In the genomic region with DNA sequence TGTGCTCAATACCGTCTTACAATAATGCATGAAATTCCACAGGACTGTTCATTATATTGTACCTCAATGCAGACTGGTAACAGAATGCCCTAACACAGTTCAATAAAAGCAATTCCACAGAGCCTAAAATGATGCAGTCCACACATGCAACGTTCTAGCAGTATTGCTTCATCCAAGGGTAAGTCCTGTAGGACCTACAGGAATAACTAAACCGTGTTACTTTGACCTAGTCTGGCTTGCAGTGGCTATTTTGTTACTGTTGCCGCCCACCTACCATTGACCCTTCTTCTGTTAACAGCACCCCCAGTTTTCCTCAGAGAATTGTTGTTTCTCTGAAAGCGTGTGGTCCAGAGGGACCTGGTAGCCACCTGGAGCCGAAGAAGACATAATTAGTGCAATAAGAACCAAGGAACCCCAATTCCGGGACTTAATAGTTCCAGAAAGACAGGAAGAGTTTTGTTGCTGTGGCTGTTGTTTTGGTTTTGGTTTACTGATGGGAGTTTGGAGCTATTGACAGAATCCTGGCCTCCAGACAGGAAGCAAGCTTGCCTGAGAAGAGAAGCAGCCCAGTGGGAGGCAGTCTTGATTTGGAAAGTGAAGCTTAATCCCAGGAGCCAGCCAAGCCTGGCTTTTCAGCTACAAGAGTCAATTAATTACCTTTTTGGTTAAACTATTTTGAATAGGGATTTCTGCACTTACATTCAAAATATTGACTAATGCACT, we compare ENCODE assay signal across 17 cellular contexts.
A peak's percentile ranks its signal among the peaks of the same experiment; 100 is the strongest.
DNase-seq lines count a peak whose midpoint lies in the region; ATAC-seq, FAIRE-seq and TF ChIP-seq lines count a peak whose summit lies in the region.
"Had no signal": no experiment of that assay in that cellular context is flagged by ENCODE, and none has a peak within 500 bp of the region (broad histone marks: within the 10 kb centered on the region; RNA-seq: fewer than 3 reads in every experiment).

No MANE protein-coding gene starts in this region.

- H3K36me3 ChIP-seq in mammary epithelial cell (ENCODE audit: insufficient read depth, low read length), result no peaks in the 10 kb centered on the region
- no peaks in the 10 kb centered on the region for H3K36me3 ChIP-seq in breast epithelium
- no peaks in the 10 kb centered on the region for H3K36me3 ChIP-seq in K562 (ENCODE audit: control insufficient read depth, insufficient read depth, low read length)
- H3K36me3 ChIP-seq: lower lobe of right lung, prostate gland had no signal

- TF ChIP-seq RAD21 in K562 (CRISPR knock-in tag; conservative IDR thresholded peaks at IDR 0.05 in 1 of 2, IDR thresholded peaks at IDR 0.05 in 1 of 2), result 0 out of 4 replicates have a peak, but pooled peaks of 1 of the 2 experiments have one; percentile 8

- no peaks in the 10 kb centered on the region for H4K20me1 ChIP-seq in mammary epithelial cell (ENCODE audit: insufficient read depth, low read length)
- H4K20me1 ChIP-seq in K562 (replicated peaks; ENCODE audit: control insufficient read depth, insufficient read depth, low read length), result no peaks in the 10 kb centered on the region

- H3K4me2 ChIP-seq in mammary epithelial cell (ENCODE audit: insufficient read depth, low read depth, low read length) (peak overlapping the region; percentile 6), K562 (ENCODE audit: insufficient read depth, low read length) (no peak overlapping the region)

- DNase-seq in mammary epithelial cell, result no peak
- no peak for DNase-seq in breast epithelium (ENCODE audit: low spot score in 2 of 2)
- no peak for DNase-seq in K562 (ENCODE audit: extremely low read depth in 1 of 4, low spot score in 3 of 4)
- peak; percentile 38 for DNase-seq in iPS-NIHi7 (ENCODE audit: extremely low spot score)
- no peak for DNase-seq in GM10248 (ENCODE audit: extremely low spot score)
- DNase-seq in activated CD8-positive, alpha-beta memory T cell treated with anti-CD3 and anti-CD28 coated beads for 24 hours, result no peak
- DNase-seq in kidney glomerular epithelial cell (lab: John Stamatoyannopoulos, UW), result no peak
- DNase-seq in RPMI8226, result no peak
- DNase-seq: activated CD8-positive, alpha-beta T cell treated with anti-CD3 and anti-CD28 coated beads, Interleukin-2, amount 10 ng/mL, durations not matched to agents 7 days and 5 days; activated naive CD4-positive, alpha-beta T cell treated with Interleukin-2 at 50 U/mL for 16 hours; DMS79; lower lobe of right lung; NCI-H510A treated with DMSO at 0.1 percent for 48 hours; stimulated activated CD4-positive, alpha-beta T cell treated with anti-CD3 and anti-CD28 coated beads, Interleukin-4, amount 100 ng/mL, for 24 hours had no signal

- BruUV-seq in mammary epithelial cell (replicated peaks; lab: Mats Ljungman, UMichigan), result no TSS peak
- BruUV-seq in K562 (replicated peaks; lab: Mats Ljungman, UMichigan), result no TSS peak

- dilution Hi-C loops in mammary epithelial cell (cut with HindIII; ENCODE audit: low sequenced_read_pairs), result no loop called here

- H3K9ac ChIP-seq in mammary epithelial cell (ENCODE audit: insufficient read depth, low read length) (no peak overlapping the region), K562 (ENCODE audit: insufficient read depth in 1 of 2, low read depth in 2 of 2, low read length in 2 of 2) (no peak overlapping the region)

- FAIRE-seq in K562 (lab: Jason Lieb, UNC), result no peak
- FAIRE-seq: A204.1 had no signal

- 91% methylated on average over 7 of the region's 7 CpGs for WGBS in mammary epithelial cell (ENCODE audit: low coverage, missing lambda C conversion rate)
- 5% methylated on average over 7 of the region's 7 CpGs for WGBS in K562 (ENCODE audit: insufficient coverage, low coverage, missing lambda C conversion rate)

- in situ Hi-C loops in mammary epithelial cell (cut with MboI; ENCODE audit: low sequenced_read_pairs in 2 of 2) (no loop called here), K562 (cut with MboI) (no loop called here)

- TF ChIP-seq CTCF in mammary epithelial cell (conservative IDR thresholded peaks at IDR 0.05 in 1 of 2, IDR thresholded peaks at IDR 0.05 in 1 of 2; ENCODE audit: extremely low read depth in 1 of 2, insufficient read depth in 1 of 2, low read depth in 1 of 2, low read length in 2 of 2) (no peak), breast epithelium (IDR thresholded peaks at IDR 0.05) (no peak), K562 (IDR thresholded peaks at IDR 0.05 in 2 of 3, conservative IDR thresholded peaks at IDR 0.05 in 1 of 3; ENCODE audit: insufficient read depth in 2 of 3, low read depth in 1 of 3, low read length in 3 of 3) (no peak), GM10248 (IDR thresholded peaks at IDR 0.05; ENCODE audit: control extremely low read depth, extremely low read depth, low read depth, missing control alignments) (no peak)

- peaks cover 7% of the 10 kb centered on the region for H3K4me1 ChIP-seq in mammary epithelial cell (ENCODE audit: insufficient read depth, low read length)
- no peaks in the 10 kb centered on the region for H3K4me1 ChIP-seq in breast epithelium
- no peaks in the 10 kb centered on the region for H3K4me1 ChIP-seq in K562 (replicated peaks in 1 of 2; ENCODE audit: control insufficient read depth in 2 of 2, insufficient read depth in 2 of 2, low read length in 2 of 2)
- H3K4me1 ChIP-seq: prostate gland had no signal

- POLR2A ChIA-PET in K562 (lab: Yijun Ruan, JAX), result interaction anchor here (0.8 kb wide), 1 partner anchor 676 kb away, joined by 3 read pairs; no protein-coding TSS in a partner anchor
- POLR2A ChIA-PET in GM10248 (lab: Yijun Ruan, JAX), result no interaction called here

- H3K27ac ChIP-seq in mammary epithelial cell (ENCODE audit: insufficient read depth, low read depth, low read length), result no peak overlapping the region
- no peak overlapping the region for H3K27ac ChIP-seq in breast epithelium
- H3K27ac ChIP-seq in K562 (ENCODE audit: extremely low read depth, low read depth, low read length), result no peak overlapping the region
- H3K27ac ChIP-seq: HL-60, lower lobe of right lung, prostate gland had no signal

- H3K79me2 ChIP-seq in mammary epithelial cell (ENCODE audit: insufficient read depth, low read length) (no peaks in the 10 kb centered on the region), K562 (ENCODE audit: control insufficient read depth, insufficient read depth, low read length) (no peaks in the 10 kb centered on the region)

- no peaks in the 10 kb centered on the region for H3K9me3 ChIP-seq in mammary epithelial cell (replicated peaks; ENCODE audit: insufficient read depth, low read length)
- H3K9me3 ChIP-seq in breast epithelium, result no peaks in the 10 kb centered on the region
- H3K9me3 ChIP-seq in K562 (replicated peaks; ENCODE audit: control insufficient read depth, insufficient read depth, low read depth, low read length), result no peaks in the 10 kb centered on the region
- H3K9me3 ChIP-seq: lower lobe of right lung, prostate gland had no signal

- H3K4me3 ChIP-seq in mammary epithelial cell (replicated peaks in 1 of 3; ENCODE audit: insufficient read depth in 1 of 3, low read depth in 2 of 3, low read length in 3 of 3) (no peak overlapping the region), breast epithelium (no peak overlapping the region), K562 (no peak overlapping the region)
- H3K4me3 ChIP-seq: lower lobe of right lung, prostate gland had no signal

- no peaks in the 10 kb centered on the region for H3K27me3 ChIP-seq in mammary epithelial cell (ENCODE audit: insufficient read depth, low read length)
- H3K27me3 ChIP-seq in breast epithelium, result no peaks in the 10 kb centered on the region
- H3K27me3 ChIP-seq in K562 (ENCODE audit: control insufficient read depth in 2 of 2, insufficient read depth in 2 of 2, low read length in 2 of 2), result no peaks in the 10 kb centered on the region

- H2AFZ ChIP-seq in mammary epithelial cell (ENCODE audit: low read depth, low read length) (no peak overlapping the region), K562 (ENCODE audit: low read depth, low read length) (no peak overlapping the region)

- TF ChIP-seq EP300 in K562 (IDR thresholded peaks at IDR 0.05; ENCODE audit: low read length), result no peak

- TF ChIP-seq POLR2A in breast epithelium (IDR thresholded peaks at IDR 0.05), result no peak
- TF ChIP-seq POLR2A in K562 (conservative IDR thresholded peaks at IDR 0.05), result no peak

- H3K9me1 ChIP-seq in K562 (ENCODE audit: control insufficient read depth, insufficient read depth, low read length), result no peaks in the 10 kb centered on the region

- intact Hi-C loops in mammary epithelial cell (cut with micrococcal nuclease), result no loop called here
- intact Hi-C loops in breast epithelium (cut with DNase I; ENCODE audit: low total_unique reads), result no loop called here
- intact Hi-C loops in K562 (cut with micrococcal nuclease), result no loop called here

- CTCF ChIA-PET in mammary epithelial cell (lab: Charles Lee; ENCODE audit: low non-redundant PET), result interaction anchor here (0.9 kb wide), 1 partner anchor 132 kb away, joined by 3 read pairs; a partner anchor contains a TSS
- CTCF ChIA-PET in K562 (lab: Yijun Ruan, JAX; ENCODE audit: low intra/inter-chr PET ratio), result interaction anchor here (0.6 kb wide), 1 partner anchor 127 kb away, joined by 3 read pairs; no protein-coding TSS in a partner anchor
- CTCF ChIA-PET in GM10248 (lab: Yijun Ruan, JAX), result interaction anchor here (0.9 to 1.5 kb wide), 6 partner anchors 10 to 42 kb away, joined by 3 to 4 read pairs (median 3); no protein-coding TSS in a partner anchor

- no peak for ATAC-seq in K562
- ATAC-seq: activated CD8-positive, alpha-beta T cell treated with anti-CD3 and anti-CD28 coated beads, Interleukin-2, amount 10 ng/mL, durations not matched to agents 7 days and 5 days; lower lobe of right lung had no signal

TF ChIP-seq in K562, 482 proteins besides CTCF, POLR2A, EP300 and RAD21:
- no peak for TF ChIP-seq CEBPG (CRISPR knock-in tag; IDR thresholded peaks at IDR 0.05)
- TF ChIP-seq CEBPG (tag; conservative IDR thresholded peaks at IDR 0.05 in 1 of 2, IDR thresholded peaks at IDR 0.05 in 1 of 2), result peak; percentile 59 to 93
- no peak for TF ChIP-seq HNRNPLL (IDR thresholded peaks at IDR 0.05; ENCODE audit: low read depth, low read length, poor library complexity, severe bottlenecking)
- TF ChIP-seq MECOM (CRISPR knock-in tag; IDR thresholded peaks at IDR 0.05), result no peak
- TF ChIP-seq NCOA6 (IDR thresholded peaks at IDR 0.05), result no peak
